Comparison of ENCODE assay signal across 30 cellular contexts in the genomic region with DNA sequence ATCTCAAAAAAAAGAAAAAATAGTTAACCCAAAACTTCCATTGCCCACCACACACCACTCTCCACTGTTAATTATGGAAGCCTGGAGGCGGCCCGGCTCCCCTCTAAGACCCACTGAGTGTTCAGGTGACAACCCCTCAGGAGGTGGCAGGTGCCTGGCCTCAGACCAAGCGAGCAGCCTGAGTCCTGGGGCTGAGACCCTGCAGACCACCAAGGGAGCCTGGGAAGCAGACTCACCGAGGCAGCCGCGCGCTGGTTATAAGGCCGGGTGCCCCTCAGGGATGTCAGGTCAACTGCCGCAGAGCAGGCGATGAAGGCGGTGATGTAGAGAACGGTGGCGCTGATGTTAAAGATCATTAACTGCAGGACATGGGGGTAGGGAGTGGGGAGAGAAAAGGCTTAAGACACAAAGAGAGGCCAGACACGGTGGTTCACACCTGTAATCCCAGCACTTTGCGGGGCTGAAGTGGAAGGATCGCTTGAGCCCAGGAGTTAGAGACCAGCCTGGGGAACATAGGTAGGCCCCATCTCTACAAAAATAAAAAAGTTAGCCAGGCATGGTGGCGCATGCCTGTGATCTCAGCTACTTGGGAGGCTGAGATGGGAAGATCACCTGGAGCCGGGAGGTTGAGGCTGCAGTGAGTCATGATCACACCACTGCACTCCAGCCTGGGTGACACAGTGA. TPM values are rescaled to one million over a fixed set of nuclear protein-coding genes. Genes with fewer than 3 reads are reported as not detected.
DNase-seq lines count a peak whose midpoint lies in the region; ATAC-seq and TF ChIP-seq lines count a peak whose summit lies in the region.
"Had no signal": no experiment of that assay in that cellular context is flagged by ENCODE, and none has a peak within 500 bp of the region (broad histone marks: within the 10 kb centered on the region; RNA-seq: fewer than 3 reads in every experiment).

No MANE protein-coding gene starts in this region.

- peaks cover 35% of the 10 kb centered on the region for H3K4me1 ChIP-seq in RWPE2 (ENCODE audit: insufficient read depth, poor library complexity, severe bottlenecking)
- H3K4me1 ChIP-seq: BE2C, colonic mucosa, psoas muscle had no signal

- H3K36me3 ChIP-seq in RWPE2 (ENCODE audit: low read depth), result peaks cover 60% of the 10 kb centered on the region
- H3K36me3 ChIP-seq: BE2C, colonic mucosa had no signal

- no peaks in the 10 kb centered on the region for H3K9me3 Mint-ChIP-seq in T-helper 2 cell treated with Interferon-gamma antibody and Interleukin-4, amounts not matched to agents 5 μg/mL and 100 μg/mL, for 36 hours
- H3K9me3 Mint-ChIP-seq: activated naive CD4-positive, alpha-beta T cell treated with anti-CD3 and anti-CD28 coated beads, Interleukin-2, amount 50 U/mL, for 24 hours; activated T-helper 17 cell treated with anti-CD3 and anti-CD28 coated beads, Interleukin-2, amount 50 U/mL, for 72 hours; CD8-positive, alpha-beta T cell; immature natural killer cell; mesothelial cell of epicardium; T-cell had no signal

- peaks cover 1% of the 10 kb centered on the region for H3K36me3 Mint-ChIP-seq in T-helper 2 cell treated with Interferon-gamma antibody and Interleukin-4, amounts not matched to agents 5 μg/mL and 100 μg/mL, for 36 hours (ENCODE audit: low read depth)

- H3K4me1 Mint-ChIP-seq in T-helper 2 cell treated with Interferon-gamma antibody and Interleukin-4, amounts not matched to agents 5 μg/mL and 100 μg/mL, for 36 hours (ENCODE audit: low read depth), result peaks cover 9% of the 10 kb centered on the region

- H3K4me3 Mint-ChIP-seq in T-helper 2 cell treated with Interferon-gamma antibody and Interleukin-4, amounts not matched to agents 5 μg/mL and 100 μg/mL, for 36 hours, result no peak overlapping the region
- H3K4me3 Mint-ChIP-seq: activated naive CD4-positive, alpha-beta T cell treated with anti-CD3 and anti-CD28 coated beads, Interleukin-2, amount 50 U/mL, for 24 hours; activated T-helper 17 cell treated with anti-CD3 and anti-CD28 coated beads, Interleukin-2, amount 50 U/mL, for 72 hours; CD8-positive, alpha-beta T cell; immature natural killer cell; mesothelial cell of epicardium; T-cell had no signal

- H3K27ac Mint-ChIP-seq in T-helper 2 cell treated with Interferon-gamma antibody and Interleukin-4, amounts not matched to agents 5 μg/mL and 100 μg/mL, for 36 hours, result no peak overlapping the region
- H3K27ac Mint-ChIP-seq: activated naive CD4-positive, alpha-beta T cell treated with anti-CD3 and anti-CD28 coated beads, Interleukin-2, amount 50 U/mL, for 24 hours; activated T-helper 17 cell treated with anti-CD3 and anti-CD28 coated beads, Interleukin-2, amount 50 U/mL, for 72 hours; CD8-positive, alpha-beta T cell; mesothelial cell of epicardium had no signal

- no peaks in the 10 kb centered on the region for H3K9me3 ChIP-seq in RWPE2 (ENCODE audit: severe bottlenecking)
- H3K9me3 ChIP-seq: BE2C, colonic mucosa, left ventricle myocardium inferior, psoas muscle, thyroid gland had no signal

- no peak overlapping the region for H3K27ac ChIP-seq in RWPE2 (ENCODE audit: poor library complexity, severe bottlenecking)
- peak overlapping the region in 54 of 59 donors; percentile 30 to 99 (median 96) for H3K27ac ChIP-seq in dorsolateral prefrontal cortex
- H3K27ac ChIP-seq in substantia nigra (ENCODE audit: low read depth, low read length, poor library complexity, severe bottlenecking), result peak overlapping the region; percentile 99
- H3K27ac ChIP-seq: colonic mucosa, left ventricle myocardium inferior, psoas muscle had no signal

- no peaks in the 10 kb centered on the region for H3K27me3 Mint-ChIP-seq in T-helper 2 cell treated with Interferon-gamma antibody and Interleukin-4, amounts not matched to agents 5 μg/mL and 100 μg/mL, for 36 hours (ENCODE audit: low read depth)
- H3K27me3 Mint-ChIP-seq: activated naive CD4-positive, alpha-beta T cell treated with anti-CD3 and anti-CD28 coated beads, Interleukin-2, amount 50 U/mL, for 24 hours; activated T-helper 17 cell treated with anti-CD3 and anti-CD28 coated beads, Interleukin-2, amount 50 U/mL, for 72 hours; T-cell had no signal

- TF ChIP-seq CTCF in RWPE2 (IDR thresholded peaks at IDR 0.05; ENCODE audit: poor library complexity, severe bottlenecking) (no peak), dorsolateral prefrontal cortex (IDR thresholded peaks at IDR 0.05 in 54 of 56, conservative IDR thresholded peaks at IDR 0.05 in 2 of 56; ENCODE audit: low read depth in 1 of 56, partially characterized antibody in 56 of 56) (no peak)

- intact Hi-C loops in dorsolateral prefrontal cortex (cut with DNase I), result loop anchor here in 1 of 2 donors (10.0 kb wide), 1 partner anchor 174 kb away; no protein-coding TSS in a partner anchor

- ATAC-seq in RWPE2 (ENCODE audit: low read depth), result no peak
- ATAC-seq in GM21367 (IDR thresholded peaks at IDR 0.05; ENCODE audit: unreplicated experiment), result no peak
- no peak for ATAC-seq in GM18870 (IDR thresholded peaks at IDR 0.05; ENCODE audit: unreplicated experiment)
- ATAC-seq: activated T-helper 17 cell treated with anti-CD3 and anti-CD28 coated beads, Interleukin-2, amount 50 U/mL, for 72 hours; CD8-positive, alpha-beta T cell; psoas muscle; T-cell had no signal

- no peaks in the 10 kb centered on the region for H3K27me3 ChIP-seq in RWPE2 (ENCODE audit: insufficient read depth, poor library complexity, severe bottlenecking)
- no peaks in the 10 kb centered on the region for H3K27me3 ChIP-seq in dorsolateral prefrontal cortex
- H3K27me3 ChIP-seq: BE2C, colonic mucosa, thyroid gland had no signal

- DNase-seq in RWPE2 (ENCODE audit: low spot score) (peak; percentile 45), dorsolateral prefrontal cortex (peak in 4 of 10 donors; percentile 6 to 27 (median 24)), mesenteric fat pad (ENCODE audit: low spot score) (peak; percentile 81), substantia nigra (lab: John Stamatoyannopoulos, UW) (no peak)
- no peak for DNase-seq in T-helper 2 cell treated with Interferon-gamma antibody and Interleukin-4, amounts not matched to agents 5 μg/mL and 100 μg/mL, for 36 hours (ENCODE audit: low spot score)
- DNase-seq: activated CD4-positive, alpha-beta T cell treated with anti-CD3 and anti-CD28 coated beads, Interleukin-2, amount 50 U/mL, for 4 hours; BE2C; colonic mucosa; effector CD8-positive, alpha-beta T cell; erythroblast; GOT3; immature natural killer cell; KBM-7; left ventricle myocardium inferior; NCI-H1092 treated with DMSO at 0.1 percent for 48 hours; NCI-H1694 treated with DMSO at 0.1 percent for 48 hours; NCI-H2171; NCI-H510A; nucleus accumbens; psoas muscle; RPMI8226; stimulated activated naive CD4-positive, alpha-beta T cell treated with Interleukin-2 at 50 U/mL for 16 hours; thyroid gland had no signal

- H3K4me3 ChIP-seq in RWPE2 (ENCODE audit: severe bottlenecking) (no peak overlapping the region), dorsolateral prefrontal cortex (no peak overlapping the region)
- H3K4me3 ChIP-seq: colonic mucosa, left ventricle myocardium inferior, psoas muscle, thyroid gland had no signal

RNA-seq across cellular contexts. Expression of a gene that starts 13.3 kb away (rescaled TPM):
- total RNA-seq in dorsolateral prefrontal cortex, result 10 to 100 TPM; 36.8 to 68.6 (median 51.1) TPM
- 52.0 TPM for total RNA-seq in mesenteric fat pad

RNA-seq across cellular contexts. Expression of a gene that starts 26.1 kb away (rescaled TPM):
- total RNA-seq in dorsolateral prefrontal cortex, result 100 to 1,000 TPM in 55 of 120 experiments, 10 to 100 TPM in 65; 20.8 to 459 (median 91.3) TPM
- 1.8 TPM for total RNA-seq in mesenteric fat pad
- total RNA-seq: activated T-helper 17 cell treated with anti-CD3 and anti-CD28 coated beads, Interleukin-2, amount 50 U/mL, for 72 hours had no signal

Comparison
In these comparisons a context has a peak if more than half of its experiments do, and no peak if none do; other contexts are left out.
1. DNase-seq: peak in RWPE2 (single experiment) and mesenteric fat pad (single experiment); none in substantia nigra (0 of 49) and T-helper 2 cell treated with Interferon-gamma antibody and Interleukin-4, amounts not matched to agents 5 μg/mL and 100 μg/mL, for 36 hours (single experiment).